7 cellular contexts compared by ENCODE assay signal in the genomic region with DNA sequence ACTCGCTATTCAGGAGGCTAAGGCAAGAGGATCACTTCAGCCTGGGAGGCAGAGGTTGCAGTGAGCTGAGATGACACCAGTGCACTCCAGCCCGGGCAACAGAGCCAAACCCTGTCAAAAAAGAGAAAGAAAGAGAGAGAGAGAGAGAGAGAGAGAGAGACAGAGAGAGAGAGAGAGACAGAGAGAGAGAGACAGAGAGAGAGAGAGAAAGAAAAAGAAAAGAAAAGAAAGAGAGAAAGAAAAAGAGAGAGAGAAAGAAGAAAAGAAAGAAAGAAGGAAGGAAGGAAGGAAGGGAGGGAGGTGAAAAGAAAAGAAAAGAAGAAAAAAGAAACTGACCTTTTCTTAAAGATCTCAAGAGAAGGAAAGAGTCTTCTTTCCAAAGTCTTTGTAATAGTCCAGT. TPM values are rescaled to one million over a fixed set of nuclear protein-coding genes. Genes with fewer than 3 reads are reported as not detected.
DNase-seq lines count a peak whose midpoint lies in the region; ATAC-seq and TF ChIP-seq lines count a peak whose summit lies in the region.
"Not testable (repeated sequence)": the region's sequence is repeated elsewhere in the genome, so short reads cannot be mapped to it uniquely, and the experiment has no call there.

No MANE protein-coding gene starts in this region.

- H3K9ac ChIP-seq in BLaER1; skeletal muscle tissue (ENCODE audit: low read depth in 1 of 3, low read length in 3 of 3); stomach smooth muscle (ENCODE audit: low read length in 2 of 2): not testable (repeated sequence)
- peak overlapping the region; percentile 36 for H3K9ac ChIP-seq in Loucy (ENCODE audit: low read depth, low read length, poor library complexity, severe bottlenecking)

- H4K20me1 ChIP-seq in BLaER1; Loucy (ENCODE audit: insufficient read depth, low read length, poor library complexity, severe bottlenecking): not testable (repeated sequence)

- H3K27me3 Mint-ChIP-seq in chondrocyte (ENCODE audit: low read depth): not testable (repeated sequence)

- H3K27me3 ChIP-seq in BLaER1; Loucy (ENCODE audit: insufficient read depth, low read length, poor library complexity, severe bottlenecking); cardiac muscle cell; right cardiac atrium (ENCODE audit: control insufficient read depth, insufficient read depth); skeletal muscle tissue (ENCODE audit: control insufficient read depth in 3 of 3, insufficient read depth in 3 of 3, low read length in 3 of 3); stomach smooth muscle (ENCODE audit: control insufficient read depth in 1 of 2, insufficient read depth in 2 of 2, low read length in 2 of 2): not testable (repeated sequence)

- H3K4me3 Mint-ChIP-seq in chondrocyte (ENCODE audit: unreplicated experiment): not testable (repeated sequence)

- intact Hi-C loops in right cardiac atrium (cut with DNase I): not testable (repeated sequence)

- H3F3A ChIP-seq in Loucy (ENCODE audit: low read depth): peaks cover 18% of the 10 kb centered on the region

- not testable (repeated sequence) for H3K79me2 ChIP-seq in Loucy (ENCODE audit: insufficient read depth, low read length)

- not testable (repeated sequence) for TF ChIP-seq CTCF in Loucy (conservative IDR thresholded peaks at IDR 0.05; ENCODE audit: low read length); chondrocyte (IDR thresholded peaks at IDR 0.05); cardiac muscle cell (IDR thresholded peaks at IDR 0.05; ENCODE audit: low read depth, low read length)

- not testable (repeated sequence) for H3K9me3 ChIP-seq in BLaER1; Loucy (ENCODE audit: insufficient read depth, low read depth, low read length); cardiac muscle cell (ENCODE audit: low read depth); right cardiac atrium (ENCODE audit: control insufficient read depth, low read length); skeletal muscle tissue (ENCODE audit: control insufficient read depth in 3 of 3, low read length in 3 of 3); stomach smooth muscle (ENCODE audit: control insufficient read depth in 2 of 2, low read length in 2 of 2)

- not testable (repeated sequence) for H3K36me3 Mint-ChIP-seq in chondrocyte (ENCODE audit: low read depth)

- H3K9me3 Mint-ChIP-seq in chondrocyte (ENCODE audit: low read depth): not testable (repeated sequence)

- WGBS in right cardiac atrium: 91% methylated on average over 2 of the region's 2 CpGs

- H3K27ac Mint-ChIP-seq in chondrocyte (ENCODE audit: unreplicated experiment): peak overlapping the region; percentile 5

- not testable (repeated sequence) for H3K36me3 ChIP-seq in BLaER1; Loucy (ENCODE audit: insufficient read depth, low read length); cardiac muscle cell; skeletal muscle tissue (ENCODE audit: control insufficient read depth in 3 of 3, insufficient read depth in 3 of 3, low read length in 3 of 3); stomach smooth muscle (ENCODE audit: control insufficient read depth in 2 of 2, insufficient read depth in 2 of 2, low read length in 2 of 2)

- not testable (repeated sequence) for ATAC-seq in right cardiac atrium

- H3K4me2 ChIP-seq in BLaER1: peak overlapping the region; percentile 95
- H3K4me2 ChIP-seq in Loucy (ENCODE audit: low read depth, low read length, poor library complexity, severe bottlenecking): not testable (repeated sequence)

- not testable (repeated sequence) for H2AFZ ChIP-seq in Loucy (ENCODE audit: low read length)

- H3K4me1 ChIP-seq in BLaER1: peaks cover 64% of the 10 kb centered on the region
- peaks cover 59% of the 10 kb centered on the region for H3K4me1 ChIP-seq in Loucy (ENCODE audit: insufficient read depth, low read length, poor library complexity, severe bottlenecking)
- peaks cover 33% of the 10 kb centered on the region for H3K4me1 ChIP-seq in cardiac muscle cell (ENCODE audit: low read depth)
- H3K4me1 ChIP-seq in right cardiac atrium (ENCODE audit: control insufficient read depth, insufficient read depth, low read length): peaks cover 32% of the 10 kb centered on the region
- peaks cover 20 to 38% (median 25%) of the 10 kb centered on the region in 3 donors for H3K4me1 ChIP-seq in skeletal muscle tissue (ENCODE audit: control insufficient read depth in 3 of 3, insufficient read depth in 3 of 3, low read length in 3 of 3)
- peaks cover 31% of the 10 kb centered on the region for H3K4me1 ChIP-seq in stomach smooth muscle (ENCODE audit: control insufficient read depth, insufficient read depth, low read length)

- peaks cover 45% of the 10 kb centered on the region for H3K4me1 Mint-ChIP-seq in chondrocyte (ENCODE audit: low read depth)

- not testable (repeated sequence) for H3K9me2 ChIP-seq in Loucy (replicated peaks; ENCODE audit: low read depth, low read length)

- DNase-seq in chondrocyte (ENCODE audit: low spot score); cardiac muscle cell (ENCODE audit: low read depth in 1 of 2, low spot score in 1 of 2); right cardiac atrium: not testable (repeated sequence)

- peak overlapping the region; percentile 42 for H3K27ac ChIP-seq in BLaER1
- peak overlapping the region; percentile 78 for H3K27ac ChIP-seq in cardiac muscle cell
- peak overlapping the region; percentile 80 for H3K27ac ChIP-seq in right cardiac atrium (ENCODE audit: low read length)
- H3K27ac ChIP-seq in skeletal muscle tissue (ENCODE audit: low read depth, low read length): peak overlapping the region; percentile 69
- peak overlapping the region; percentile 53 for H3K27ac ChIP-seq in stomach smooth muscle (ENCODE audit: low read length)

- not testable (repeated sequence) for H3K4me3 ChIP-seq in BLaER1; Loucy (ENCODE audit: low read length, poor library complexity, severe bottlenecking); cardiac muscle cell; right cardiac atrium (ENCODE audit: low read length); skeletal muscle tissue (ENCODE audit: low read length in 3 of 3); stomach smooth muscle (ENCODE audit: low read length in 2 of 2)

RNA-seq across cellular contexts. Expression of gene ATF3, which starts 31.0 kb away (rescaled TPM):
- total RNA-seq in chondrocyte (3.5 to 54.5 TPM (median 50.2 TPM) in 3 replicates), cardiac muscle cell (5.4 and 14.2 TPM in 2 replicates), right cardiac atrium (10 to 100 TPM in 1 of 4 donors, 1 to 10 TPM in 3; 6.9 to 24.4 (median 7.9) TPM), skeletal muscle tissue (4.7 TPM)
- polyA plus RNA-seq in cardiac muscle cell (8.2 and 9.9 TPM in 2 replicates), right cardiac atrium (195 TPM)
